In genomic region chr5:153939101-153939500, GRCh38 we compare ENCODE assay signal across 16 cellular contexts.
A peak's percentile ranks its signal among the peaks of the same experiment; 100 is the strongest.
DNase-seq lines count a peak whose midpoint lies in the region; ATAC-seq, FAIRE-seq and TF ChIP-seq lines count a peak whose summit lies in the region.
"Had no signal": no experiment of that assay in that cellular context is flagged by ENCODE, and none has a peak within 500 bp of the region (broad histone marks: within the 10 kb centered on the region; RNA-seq: fewer than 3 reads in every experiment).

No MANE protein-coding gene starts in this region.

- 83% methylated on average over 3 of the region's 3 CpGs; no CpG with 5 or more reads in 1 of the 2 experiments for WGBS in H1 (ENCODE audit: extremely low coverage in 1 of 2, insufficient coverage in 1 of 2, insufficient read length in 1 of 2, insufficient replicate concordance in 2 of 2, low coverage in 1 of 2, low lambda C conversion rate in 2 of 2, missing lambda C conversion rate in 1 of 2), 2 experiments

- H3K4me1 ChIP-seq in HUES48 (ENCODE audit: control insufficient read depth, insufficient read depth, low read length), result peaks cover 6% of the 10 kb centered on the region; the same call in 1 of the 2 replicates
- peaks cover 2 to 14% (median 4%) of the 10 kb centered on the region in 4 experiments; a peak in 2 of 7 replicates for H3K4me1 ChIP-seq in H1 (replicated peaks in 1 of 4; ENCODE audit: control insufficient read depth in 3 of 4, insufficient read depth in 4 of 4, low read length in 3 of 4)
- H3K4me1 ChIP-seq: Caco-2 had no signal

- ATAC-seq in stimulated activated naive CD8-positive, alpha-beta T cell treated with anti-CD3 and anti-CD28 coated beads, Interleukin-15, amount 100 ng/mL, for 72 hours, result no peak

- no peak overlapping the region for H3K23ac ChIP-seq in H1 (ENCODE audit: insufficient read length)

- H3K9ac ChIP-seq in HUES48 (ENCODE audit: low read depth, low read length) (no peak overlapping the region), H1 (replicated peaks in 1 of 4; ENCODE audit: extremely low read depth in 1 of 4, low read depth in 3 of 4, low read length in 3 of 4) (no peak overlapping the region)
- H3K9ac ChIP-seq: GM23248 had no signal

- H3K27me3 ChIP-seq in HUES48 (ENCODE audit: control insufficient read depth, insufficient read depth, low read length) (no peaks in the 10 kb centered on the region), H1 (replicated peaks in 1 of 4; ENCODE audit: control insufficient read depth in 3 of 4, extremely low read depth in 1 of 4, insufficient read depth in 3 of 4, low read length in 3 of 4) (no peaks in the 10 kb centered on the region)

- no peak overlapping the region for H2AFZ ChIP-seq in H1 (ENCODE audit: low read length)
- H2AFZ ChIP-seq: GM23248 had no signal

- H3K36me3 ChIP-seq in HUES48 (ENCODE audit: control insufficient read depth, insufficient read depth, low read length), result no peaks in the 10 kb centered on the region
- H3K36me3 ChIP-seq in H1 (ENCODE audit: control insufficient read depth in 2 of 4, insufficient read depth in 4 of 4, low read length in 3 of 4), result peaks cover 0 to 3% (median 0%) of the 10 kb centered on the region in 4 experiments; a peak in 3 of 8 replicates

- no peaks in the 10 kb centered on the region for H3K79me1 ChIP-seq in H1 (ENCODE audit: low read depth, low read length)

- no peak overlapping the region for H3K4me3 Mint-ChIP-seq in stimulated activated naive CD8-positive, alpha-beta T cell treated with anti-CD3 and anti-CD28 coated beads, Interleukin-15, amount 100 ng/mL, for 72 hours
- no peak overlapping the region for H3K4me3 Mint-ChIP-seq in glutamatergic neuron (ENCODE audit: unreplicated experiment)
- H3K4me3 Mint-ChIP-seq: CD4-positive, alpha-beta T cell had no signal

- peak overlapping the region; percentile 68; the same call in 1 of the 2 replicates for H3K18ac ChIP-seq in H1 (ENCODE audit: extremely low read depth, low read length)

- H3K4me3 ChIP-seq in HUES48 (ENCODE audit: low read depth, low read length) (peak overlapping the region; percentile 14; the same call in 1 of the 2 replicates), H1 (ENCODE audit: extremely low read depth in 1 of 4, insufficient read depth in 2 of 4, low read depth in 3 of 4, low read length in 4 of 4) (no peak overlapping the region)
- H3K4me3 ChIP-seq: GM23248 had no signal

- POLR2A ChIA-PET in H1 (lab: Charles Lee; ENCODE audit: partially characterized antibody), result interaction anchor here (1.4 kb wide), 1 partner anchor 20 kb away, joined by 5 read pairs; no protein-coding TSS in a partner anchor

- no peaks in the 10 kb centered on the region for H3K23me2 ChIP-seq in H1 (ENCODE audit: low read depth, low read length)

- H3K27me3 Mint-ChIP-seq in stimulated activated naive CD8-positive, alpha-beta T cell treated with anti-CD3 and anti-CD28 coated beads, Interleukin-15, amount 100 ng/mL, for 72 hours, result peaks cover 6% of the 10 kb centered on the region
- H3K27me3 Mint-ChIP-seq in glutamatergic neuron (ENCODE audit: unreplicated experiment), result peaks cover 2% of the 10 kb centered on the region

- peaks cover 54% of the 10 kb centered on the region for H3K36me3 Mint-ChIP-seq in glutamatergic neuron (ENCODE audit: unreplicated experiment)

- TF ChIP-seq POLR2A in H1 (IDR thresholded peaks at IDR 0.05; ENCODE audit: control extremely low read depth in 1 of 2, low read depth in 2 of 2, low read length in 2 of 2), result no peak

- H4K20me1 ChIP-seq in H1 (replicated peaks in 1 of 2; ENCODE audit: control insufficient read depth in 1 of 2, insufficient read depth in 2 of 2, low read length in 2 of 2), result no peaks in the 10 kb centered on the region

- H3K27ac ChIP-seq in HUES48 (ENCODE audit: low read depth, low read length) (peak overlapping the region; percentile 43), H1 (ENCODE audit: low read depth, low read length) (no peak overlapping the region)
- H3K27ac ChIP-seq: C4-2B, GM23248 had no signal

- H3K4me2 ChIP-seq in H1 (ENCODE audit: insufficient read depth in 1 of 2, low read depth in 2 of 2, low read length in 2 of 2), result no peak overlapping the region; a peak in 1 of 4 replicates

- no peak overlapping the region for H2BK12ac ChIP-seq in H1 (ENCODE audit: low read depth, low read length)

- no peak for TF ChIP-seq CTCF in H1 (IDR thresholded peaks at IDR 0.05; ENCODE audit: control extremely low read depth in 1 of 3, insufficient read depth in 1 of 3, low read depth in 1 of 3, low read length in 3 of 3)
- TF ChIP-seq CTCF in glutamatergic neuron (IDR thresholded peaks at IDR 0.05; ENCODE audit: partially characterized antibody, unreplicated experiment), result no peak

- H3K14ac ChIP-seq in H1 (ENCODE audit: insufficient read length), result no peak overlapping the region

- CTCF ChIA-PET in H1 (lab: Charles Lee; ENCODE audit: partially characterized antibody), result interaction anchor here (1.0 kb wide), 1 partner anchor 25 kb away, joined by 6 read pairs; no protein-coding TSS in a partner anchor

- no peak overlapping the region for H2AK5ac ChIP-seq in H1 (ENCODE audit: low read depth, low read length)

- H3K27ac Mint-ChIP-seq in stimulated activated naive CD8-positive, alpha-beta T cell treated with anti-CD3 and anti-CD28 coated beads, Interleukin-15, amount 100 ng/mL, for 72 hours, result no peak overlapping the region
- H3K27ac Mint-ChIP-seq in glutamatergic neuron (ENCODE audit: unreplicated experiment), result no peak overlapping the region
- H3K27ac Mint-ChIP-seq: CD4-positive, alpha-beta T cell had no signal

- no peak overlapping the region for H2BK120ac ChIP-seq in H1 (replicated peaks; ENCODE audit: low read depth, low read length)

- no peak overlapping the region for H4K5ac ChIP-seq in H1 (ENCODE audit: insufficient read length, low read depth, low read length)

- H4K8ac ChIP-seq in H1 (ENCODE audit: extremely low read depth, insufficient read depth, low read length), result no peak overlapping the region

- no peak overlapping the region for H4K91ac ChIP-seq in H1 (replicated peaks; ENCODE audit: insufficient read length, low read length)

- H3K4me1 Mint-ChIP-seq in stimulated activated naive CD8-positive, alpha-beta T cell treated with anti-CD3 and anti-CD28 coated beads, Interleukin-15, amount 100 ng/mL, for 72 hours, result no peaks in the 10 kb centered on the region
- H3K4me1 Mint-ChIP-seq in glutamatergic neuron (ENCODE audit: low read depth, unreplicated experiment), result peaks cover 3% of the 10 kb centered on the region

- H3K4ac ChIP-seq in H1 (replicated peaks; ENCODE audit: insufficient read length, low read depth, low read length), result no peak overlapping the region

- peak overlapping the region; percentile 88; the same call in 1 of the 2 replicates for H2BK20ac ChIP-seq in H1 (ENCODE audit: low read length)

- no peak for FAIRE-seq in H1 (lab: Jason Lieb, UNC)
- FAIRE-seq: A204.1, D721Med, G401.6, GM12891, GM19239 had no signal

- no peak overlapping the region for H2BK15ac ChIP-seq in H1 (ENCODE audit: low read length)

- H3K9me3 Mint-ChIP-seq in stimulated activated naive CD8-positive, alpha-beta T cell treated with anti-CD3 and anti-CD28 coated beads, Interleukin-15, amount 100 ng/mL, for 72 hours, result peaks cover 36 to 63% of the 10 kb centered on the region in 2 donors
- peaks cover 15% of the 10 kb centered on the region for H3K9me3 Mint-ChIP-seq in glutamatergic neuron (ENCODE audit: unreplicated experiment)

- H3K79me2 ChIP-seq in H1 (ENCODE audit: control insufficient read depth in 1 of 2, insufficient read depth in 2 of 2, low read length in 2 of 2), result no peaks in the 10 kb centered on the region

- TF ChIP-seq RAD21 in H1 (IDR thresholded peaks at IDR 0.05 in 1 of 2, conservative IDR thresholded peaks at IDR 0.05 in 1 of 2; ENCODE audit: low read depth in 2 of 2, low read length in 2 of 2), result no peak

- no peak for DNase-seq in H1 (ENCODE audit: low read depth in 1 of 2, low spot score in 2 of 2)
- peak; percentile 64 for DNase-seq in putamen (ENCODE audit: low spot score)
- DNase-seq in stimulated activated naive CD8-positive, alpha-beta T cell treated with anti-CD3 and anti-CD28 coated beads, Interleukin-15, amount 100 ng/mL, for 72 hours, result no peak
- no peak for DNase-seq in pons (ENCODE audit: low spot score)
- no peak for DNase-seq in glutamatergic neuron
- DNase-seq: ACHN; Caco-2; CD4-positive, alpha-beta T cell; GM23248 had no signal

- no peak overlapping the region for H3K56ac ChIP-seq in H1 (replicated peaks; ENCODE audit: insufficient read length, low read depth, low read length)

- H3K9me3 ChIP-seq in HUES48 (ENCODE audit: control insufficient read depth, insufficient read depth, low read length) (peaks cover 66% of the 10 kb centered on the region), H1 (ENCODE audit: insufficient read depth in 2 of 2, low read depth in 1 of 2, low read length in 1 of 2) (peaks cover 29 to 31% of the 10 kb centered on the region in 2 experiments)

- H2BK5ac ChIP-seq in H1 (ENCODE audit: low read depth, low read length), result peak overlapping the region; percentile 72; the same call in 1 of the 2 replicates

- TF ChIP-seq EP300 in H1 (IDR thresholded peaks at IDR 0.05; ENCODE audit: borderline replicate concordance in 1 of 2, low read depth in 2 of 2, low read length in 2 of 2), result no peak

TF ChIP-seq in H1, 55 proteins besides CTCF, POLR2A, EP300 and RAD21 (continues in another document):
- TF ChIP-seq SIN3A (conservative IDR thresholded peaks at IDR 0.05 in 1 of 2, IDR thresholded peaks at IDR 0.05 in 1 of 2; ENCODE audit: low read depth in 1 of 2, low read length in 2 of 2) (no peak), SP1 (IDR thresholded peaks at IDR 0.05; ENCODE audit: low read depth, low read length) (no peak), JUN (IDR thresholded peaks at IDR 0.05; ENCODE audit: low read depth, low read length) (no peak), RFX5 (IDR thresholded peaks at IDR 0.05; ENCODE audit: borderline replicate concordance, low read depth, low read length) (no peak), RXRA (IDR thresholded peaks at IDR 0.05; ENCODE audit: insufficient read depth, low read depth, low read length) (no peak), MAX (IDR thresholded peaks at IDR 0.05) (no peak), TAF1 (IDR thresholded peaks at IDR 0.05; ENCODE audit: low read depth, low read length) (no peak), BACH1 (IDR thresholded peaks at IDR 0.05; ENCODE audit: low read length) (no peak), SUZ12 (IDR thresholded peaks at IDR 0.05; ENCODE audit: low read length) (no peak), GABPA (IDR thresholded peaks at IDR 0.05; ENCODE audit: borderline replicate concordance, insufficient read depth, low read length) (no peak), CHD2 (IDR thresholded peaks at IDR 0.05; ENCODE audit: low read length) (no peak), HDAC6 (IDR thresholded peaks at IDR 0.05; ENCODE audit: low read depth, low read length) (no peak), CHD1 (IDR thresholded peaks at IDR 0.05; ENCODE audit: low read depth, low read length) (no peak), EZH2 (IDR thresholded peaks at IDR 0.05; ENCODE audit: low read depth, low read length, severe bottlenecking) (no peak), CBX8 (IDR thresholded peaks at IDR 0.05; ENCODE audit: borderline replicate concordance, low read depth, low read length) (no peak)
